In the genomic region with DNA sequence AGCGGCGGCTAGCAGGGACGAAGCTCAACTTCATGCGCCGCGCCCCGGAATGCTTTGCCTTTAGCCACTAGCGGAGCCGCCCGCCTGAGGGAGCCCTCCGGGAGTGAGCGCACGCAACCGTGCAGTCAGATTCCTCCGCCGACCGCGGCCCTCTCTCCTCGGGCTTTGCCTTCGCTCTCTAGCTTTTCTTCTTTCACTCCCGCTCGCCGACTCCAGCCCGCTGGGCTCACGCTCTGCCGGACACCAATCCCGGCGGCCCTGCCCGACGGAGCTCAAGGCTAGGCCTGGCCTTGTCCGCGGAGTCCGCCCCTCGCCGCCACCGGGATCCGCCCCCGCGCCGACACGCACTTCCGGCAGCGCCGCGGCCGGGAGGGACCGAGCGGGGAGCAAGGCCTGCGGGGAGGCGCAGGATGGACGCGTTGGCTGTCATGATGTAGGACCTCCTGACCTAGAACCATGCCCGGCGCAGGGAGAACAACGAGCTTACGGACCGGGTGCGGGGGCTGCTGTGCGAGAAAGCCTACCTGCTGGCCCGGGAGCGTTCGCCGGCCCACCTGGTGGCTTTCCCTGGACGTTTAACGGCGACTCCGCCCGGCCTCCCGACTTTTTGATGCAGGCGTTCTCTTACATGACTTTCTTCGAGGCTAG, we compare ENCODE assay signal across 8 cellular contexts. TPM values are rescaled to one million over a fixed set of nuclear protein-coding genes. Genes with fewer than 3 reads are reported as not detected.
DNase-seq lines count a peak whose midpoint lies in the region; ATAC-seq, FAIRE-seq and TF ChIP-seq lines count a peak whose summit lies in the region.

No MANE protein-coding gene starts in this region.

- peak overlapping the region; percentile 93 for H3K4me3 Mint-ChIP-seq in activated naive CD8-positive, alpha-beta T cell treated with anti-CD3 and anti-CD28 coated beads, Interleukin-2, amount 10 ng/mL, durations not matched to agents 7 days and 5 days

- H3K27me3 Mint-ChIP-seq in activated naive CD8-positive, alpha-beta T cell treated with anti-CD3 and anti-CD28 coated beads, Interleukin-2, amount 10 ng/mL, durations not matched to agents 7 days and 5 days: no peaks in the 10 kb centered on the region

- peaks cover 19% of the 10 kb centered on the region for H3K4me1 Mint-ChIP-seq in activated naive CD8-positive, alpha-beta T cell treated with anti-CD3 and anti-CD28 coated beads, Interleukin-2, amount 10 ng/mL, durations not matched to agents 7 days and 5 days

- peaks cover 11% of the 10 kb centered on the region for H3K36me3 ChIP-seq in MG63
- no peaks in the 10 kb centered on the region for H3K36me3 ChIP-seq in pancreas
- peaks cover 0 to 2% of the 10 kb centered on the region in 2 donors for H3K36me3 ChIP-seq in thyroid gland

- POLR2A ChIA-PET in activated naive CD8-positive, alpha-beta T cell treated with anti-CD3 and anti-CD28 coated beads, Interleukin-2, amount 10 ng/mL, durations not matched to agents 7 days and 5 days (lab: Charles Lee): interaction anchor here (0.5 to 3.7 kb wide), 11 partner anchors 8 to 391 kb away, joined by 3 to 169 read pairs (median 4); a partner anchor contains a TSS

- H3K27me3 ChIP-seq in MG63 (no peaks in the 10 kb centered on the region), pancreas (no peaks in the 10 kb centered on the region), thyroid gland (no peaks in the 10 kb centered on the region)

- H3K27ac ChIP-seq in pancreas: peak overlapping the region; percentile 97 to 99 (median 98)
- H3K27ac ChIP-seq in thyroid gland: peak overlapping the region; percentile 94 to 99 (median 98)

- no peak for FAIRE-seq in pancreas (lab: Jason Lieb, UNC)

- no peaks in the 10 kb centered on the region for H3K9me3 ChIP-seq in MG63
- no peaks in the 10 kb centered on the region for H3K9me3 ChIP-seq in pancreas
- no peaks in the 10 kb centered on the region for H3K9me3 ChIP-seq in thyroid gland

- H3K27ac Mint-ChIP-seq in activated naive CD8-positive, alpha-beta T cell treated with anti-CD3 and anti-CD28 coated beads, Interleukin-2, amount 10 ng/mL, durations not matched to agents 7 days and 5 days: peak overlapping the region; percentile 96

- intact Hi-C loops in Right ventricle myocardium superior (cut with DNase I): loop anchor here (5.0 kb wide), 1 partner anchor 59 kb away; a partner anchor contains a TSS
- intact Hi-C loops in pancreas (cut with DNase I): no loop called here
- intact Hi-C loops in thyroid gland (cut with DNase I): loop anchor here (5.0 kb wide), 1 partner anchor 59 kb away; a partner anchor contains a TSS

- TF ChIP-seq CTCF in pancreas (IDR thresholded peaks at IDR 0.05) (peak in 2 of 4 donors; percentile 13 to 18), thyroid gland (IDR thresholded peaks at IDR 0.05) (peak in 2 of 6 experiments; percentile 28 to 30)

- H3K36me3 Mint-ChIP-seq in activated naive CD8-positive, alpha-beta T cell treated with anti-CD3 and anti-CD28 coated beads, Interleukin-2, amount 10 ng/mL, durations not matched to agents 7 days and 5 days: peaks cover 25% of the 10 kb centered on the region

- H3K4me1 ChIP-seq in pancreas: peaks cover 0 to 23% (median 0%) of the 10 kb centered on the region in 3 donors
- peaks cover 13 to 15% of the 10 kb centered on the region in 2 donors for H3K4me1 ChIP-seq in thyroid gland

- TF ChIP-seq POLR2A in thyroid gland (IDR thresholded peaks at IDR 0.05): peak in 1 of 2 donors; percentile 89

- WGBS in pancreas, 2 donors: 0 to 1% methylated on average over 60 to 71 of the region's 71 CpGs
- WGBS in thyroid gland, 2 donors: 1% methylated on average over 15 to 44 of the region's 71 CpGs

- DNase-seq in GM04503 (ENCODE audit: low read depth) (peak; percentile 62), H4 (ENCODE audit: low spot score) (peak; percentile 82), MG63 (peak; percentile 88), SKM-1 (lab: John Stamatoyannopoulos, UW; ENCODE audit: unreplicated experiment) (peak; percentile 64), Right ventricle myocardium superior (peak; percentile 93), pancreas (peak; percentile 80 to 95 (median 85)), thyroid gland (peak; percentile 86 to 88)
- DNase-seq in activated naive CD8-positive, alpha-beta T cell treated with anti-CD3 and anti-CD28 coated beads, Interleukin-2, amount 10 ng/mL, durations not matched to agents 7 days and 5 days: peak; percentile 95

- H3K4me3 ChIP-seq in MG63 (peak overlapping the region; percentile 86), pancreas (peak overlapping the region; percentile 68 to 85 (median 79)), thyroid gland (replicated peaks in 1 of 3) (peak overlapping the region; percentile 48 to 81 (median 68))

- H3K9me3 Mint-ChIP-seq in activated naive CD8-positive, alpha-beta T cell treated with anti-CD3 and anti-CD28 coated beads, Interleukin-2, amount 10 ng/mL, durations not matched to agents 7 days and 5 days: no peaks in the 10 kb centered on the region

- peak; percentile 94 for ATAC-seq in activated naive CD8-positive, alpha-beta T cell treated with anti-CD3 and anti-CD28 coated beads, Interleukin-2, amount 10 ng/mL, durations not matched to agents 7 days and 5 days (ENCODE audit: low read depth)
- peak; percentile 99 for ATAC-seq in Right ventricle myocardium superior (ENCODE audit: poor library complexity)
- peak; percentile 95 to 99 (median 96) for ATAC-seq in pancreas

RNA-seq across cellular contexts. Expression of a gene that starts 40.8 kb away (rescaled TPM):
- not detected in 2 replicates for total RNA-seq in H4 (2014; rRNA removed; shearing (Covaris generic))
- not detected in 2 replicates for total RNA-seq in MG63 (2014; rRNA removed; shearing (Covaris generic); ENCODE audit: low replicate concordance)
- not detected for total RNA-seq in activated naive CD8-positive, alpha-beta T cell treated with anti-CD3 and anti-CD28 coated beads, Interleukin-2, amount 10 ng/mL, durations not matched to agents 7 days and 5 days
- total RNA-seq in Right ventricle myocardium superior: not detected
- total RNA-seq in pancreas: under 1 TPM in 3 of 6 donors, not detected in 3; 0.28 to 0.81 (median 0.55) TPM
- polyA plus RNA-seq in pancreas: 1 to 10 TPM in 1 of 2 donors, under 1 TPM in 1; 0.91 to 6.8 TPM
- not detected for total RNA-seq in thyroid gland

RNA-seq across cellular contexts. Expression of a gene that starts 57.7 kb away (rescaled TPM):
- 17.6 and 18.0 TPM in 2 replicates for total RNA-seq in H4 (2014; rRNA removed; shearing (Covaris generic))
- total RNA-seq in MG63 (2014; rRNA removed; shearing (Covaris generic); ENCODE audit: low replicate concordance): 6.1 and 9.5 TPM in 2 replicates
- total RNA-seq in activated naive CD8-positive, alpha-beta T cell treated with anti-CD3 and anti-CD28 coated beads, Interleukin-2, amount 10 ng/mL, durations not matched to agents 7 days and 5 days: 10 to 100 TPM; 34.2 to 34.3 TPM
- total RNA-seq in Right ventricle myocardium superior (7.8 TPM), pancreas (1 to 10 TPM; 4.8 to 7.9 (median 6.8) TPM), thyroid gland (10 to 100 TPM; 16.1 to 23.6 (median 18.4) TPM)
- polyA plus RNA-seq in pancreas: 1 to 10 TPM; 3.6 to 7.7 TPM

Comparison
In these comparisons a context has a peak if more than half of its experiments do, and no peak if none do; other contexts are left out.
1. Peak in every context shown above with its lines: DNase-seq, ATAC-seq, H3K4me3 ChIP-seq and H3K27ac ChIP-seq.
2. intact Hi-C loops: an anchor here in Right ventricle myocardium superior (5.0 kb wide) and thyroid gland (5.0 kb wide); none called in pancreas.